3 cellular contexts compared by ENCODE assay signal in the genomic region with DNA sequence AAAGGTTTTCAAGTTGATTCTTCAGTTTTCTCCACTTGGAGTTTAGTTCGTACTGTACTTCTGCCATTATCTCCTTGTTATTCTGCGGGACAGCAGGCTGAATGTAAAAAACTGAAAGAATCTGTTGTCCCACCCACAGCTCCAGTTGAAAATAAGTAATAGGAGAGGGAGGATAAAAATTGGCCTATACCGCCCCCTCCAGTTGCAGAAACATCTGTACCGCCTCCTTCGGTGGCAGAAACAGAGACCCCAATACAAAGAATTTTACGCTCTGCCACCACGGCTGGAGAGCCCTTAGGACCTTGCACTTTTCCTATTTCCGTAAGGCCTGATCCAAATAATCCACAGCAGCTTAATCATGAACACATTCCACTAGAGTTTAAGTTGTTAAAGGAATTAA. TPM values are rescaled to one million over a fixed set of nuclear protein-coding genes. Genes with fewer than 3 reads are reported as not detected.
"Had no signal": no experiment of that assay in that cellular context is flagged by ENCODE, and none has a peak within 500 bp of the region (broad histone marks: within the 10 kb centered on the region; RNA-seq: fewer than 3 reads in every experiment).

No MANE protein-coding gene starts in this region.

RNA-seq across cellular contexts. Expression of a gene that starts 37.3 kb away (rescaled TPM):
- total RNA-seq: activated CD8-positive, alpha-beta memory T cell treated with anti-CD3 and anti-CD28 coated beads, Interleukin-2, amount 10 ng/mL, durations not matched to agents 7 days and 5 days; activated naive CD4-positive, alpha-beta T cell treated with anti-CD3 and anti-CD28 coated beads for 36 hours; activated T-helper 2 cell treated with anti-CD3 and anti-CD28 coated beads, Interferon-gamma antibody, Interleukin-2, Interleukin-4, amounts not matched to agents 10 μg/mL and 5 μg/mL and 100 μg/mL, durations not matched to agents 14 hours and 24 hours and 36 hours had no signal

RNA-seq across cellular contexts. Expression of a gene that starts 56.7 kb away (rescaled TPM):
- total RNA-seq: activated naive CD4-positive, alpha-beta T cell treated with anti-CD3 and anti-CD28 coated beads for 36 hours had no signal
